ENCODE assay signal across 23 cellular contexts in genomic region chr5:116451905-116452450, GRCh38.
A peak's percentile ranks its signal among the peaks of the same experiment; 100 is the strongest.
DNase-seq lines count a peak whose midpoint lies in the region; ATAC-seq and TF ChIP-seq lines count a peak whose summit lies in the region.
"Had no signal": no experiment of that assay in that cellular context is flagged by ENCODE, and none has a peak within 500 bp of the region (broad histone marks: within the 10 kb centered on the region; RNA-seq: fewer than 3 reads in every experiment).

No MANE protein-coding gene starts in this region.

- no peak for TF ChIP-seq EP300 in transverse colon (IDR thresholded peaks at IDR 0.05; ENCODE audit: low read depth)

- TF ChIP-seq POLR2A in transverse colon (IDR thresholded peaks at IDR 0.05) = no peak

- intact Hi-C loops in transverse colon (cut with DNase I; ENCODE audit: low total_unique reads) = no loop called here

- ATAC-seq in GM18873 (IDR thresholded peaks at IDR 0.05; ENCODE audit: low FRiP score, unreplicated experiment) = no peak
- ATAC-seq: body of pancreas, left lobe of liver, sciatic nerve had no signal

- H3K36me3 ChIP-seq in transverse colon = peaks cover 0 to 9% (median 4%) of the 10 kb centered on the region in 4 donors

- H3K4me1 ChIP-seq in transverse colon = peaks cover 0 to 15% (median 9%) of the 10 kb centered on the region in 4 donors

- H3K27me3 ChIP-seq in transverse colon = no peaks in the 10 kb centered on the region
- H3K27me3 ChIP-seq: body of pancreas, dorsolateral prefrontal cortex, Peyer's patch had no signal

- no peak overlapping the region for H3K4me3 ChIP-seq in transverse colon
- H3K4me3 ChIP-seq: body of pancreas, dorsolateral prefrontal cortex, Peyer's patch had no signal

- H3K27ac ChIP-seq in caudate nucleus (ENCODE audit: low read depth, low read length) = peak overlapping the region; percentile 13
- no peak overlapping the region for H3K27ac ChIP-seq in transverse colon
- H3K27ac ChIP-seq: body of pancreas, C4-2B, Peyer's patch had no signal

- DNase-seq in HT1080 (ENCODE audit: low read depth) = peak; percentile 32
- no peak for DNase-seq in caudate nucleus (lab: John Stamatoyannopoulos, UW)
- DNase-seq in kidney tubule cell (ENCODE audit: low spot score) = peak; percentile 91
- no peak for DNase-seq in midbrain (lab: John Stamatoyannopoulos, UW)
- no peak for DNase-seq in NCI-H2171 treated with DMSO at 0.1 percent for 48 hours (lab: John Stamatoyannopoulos, UW)
- DNase-seq in transverse colon = no peak
- DNase-seq: activated CD4-positive, alpha-beta memory T cell treated with anti-CD3 and anti-CD28 coated beads for 36 hours; activated CD4-positive, alpha-beta T cell treated with anti-CD3 and anti-CD28 coated beads for 1 hour; activated CD8-positive, alpha-beta memory T cell treated with anti-CD3 and anti-CD28 coated beads, Interleukin-2, amount 50 U/mL, for 4 hours; activated naive CD4-positive, alpha-beta T cell treated with Interleukin-2 at 50 U/mL for 16 hours; body of pancreas; dorsolateral prefrontal cortex; hypothalamus; NCI-H1436; Peyer's patch; posterior cingulate gyrus; SHP77 treated with DMSO at 0.1 percent for 48 hours; stimulated activated CD4-positive, alpha-beta T cell treated with anti-CD3 and anti-CD28 coated beads, Interleukin-4, amount 100 ng/mL, for 24 hours; trophoblast cell had no signal

- no peaks in the 10 kb centered on the region for H3K9me3 ChIP-seq in transverse colon
- H3K9me3 ChIP-seq: body of pancreas, Peyer's patch had no signal

- in situ Hi-C loops in transverse colon (cut with MboI; ENCODE audit: low pct_ligation_motif_present in 1 of 4, low pct_unique_long_range_greater_than_20kb in 1 of 4, low sequenced_read_pairs in 3 of 4) = no loop called here

- TF ChIP-seq CTCF in transverse colon (IDR thresholded peaks at IDR 0.05) = no peak

- WGBS in transverse colon (ENCODE audit: low coverage in 1 of 2), 2 donors = 91 to 100% methylated on average over 2 to 3 of the region's 3 CpGs

Comparison
In these comparisons a context has a peak if more than half of its experiments do, and no peak if none do; other contexts are left out.
1. DNase-seq: peak in HT1080 (single experiment) and kidney tubule cell (single experiment); none in caudate nucleus (0 of 61), midbrain (single experiment), NCI-H2171 treated with DMSO at 0.1 percent for 48 hours (single experiment) and transverse colon (single experiment).